ENCODE assay signal across 11 cellular contexts in the genomic region with DNA sequence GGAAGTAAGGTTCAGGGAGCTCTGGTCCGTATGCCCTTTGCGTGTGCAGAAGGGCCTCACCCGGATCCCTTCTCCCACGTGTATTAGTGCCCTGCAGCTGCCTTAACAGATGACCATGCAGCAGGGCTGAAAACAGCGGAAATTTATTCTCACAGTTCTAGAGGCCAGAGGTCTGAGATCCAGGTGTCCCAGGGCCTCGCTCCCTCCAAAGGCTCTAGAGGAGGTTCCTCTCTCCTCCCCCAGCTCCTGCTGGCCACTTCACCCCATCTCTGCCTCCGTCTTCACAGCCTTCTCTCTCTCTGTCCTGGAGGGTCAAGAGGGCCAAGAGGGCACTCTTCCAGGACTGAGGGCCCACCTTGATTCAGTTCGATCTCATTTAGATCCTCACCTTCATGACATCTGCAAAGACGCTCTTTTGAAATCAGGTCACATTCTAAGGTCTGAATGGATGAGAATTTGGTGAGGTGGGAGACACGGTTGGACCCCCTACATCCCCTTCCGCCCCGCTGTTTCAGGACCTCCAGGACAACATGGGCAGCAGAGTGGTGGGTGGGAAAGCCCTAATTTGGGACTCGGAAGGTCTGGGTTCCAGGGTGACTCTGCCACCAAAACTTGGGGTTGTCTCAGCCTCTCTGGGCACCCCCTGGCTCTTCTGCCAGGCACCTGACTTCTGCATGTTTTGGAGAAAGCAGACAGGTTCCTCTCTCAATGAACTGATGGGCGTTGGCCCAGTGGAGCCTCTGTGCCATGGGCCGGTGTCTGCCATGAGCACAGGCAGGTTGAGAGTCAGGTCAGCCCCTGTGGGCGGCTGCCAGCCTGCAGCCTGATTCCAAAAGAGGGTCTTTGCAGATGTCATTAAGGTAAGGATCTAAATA.
A peak's percentile ranks its signal among the peaks of the same experiment; 100 is the strongest.
DNase-seq lines count a peak whose midpoint lies in the region; ATAC-seq, FAIRE-seq and TF ChIP-seq lines count a peak whose summit lies in the region.
"Had no signal": no experiment of that assay in that cellular context is flagged by ENCODE, and none has a peak within 500 bp of the region (broad histone marks: within the 10 kb centered on the region; RNA-seq: fewer than 3 reads in every experiment).

No MANE protein-coding gene starts in this region.

- H3K4me1 ChIP-seq in K562 (replicated peaks in 1 of 2; ENCODE audit: control insufficient read depth in 2 of 2, insufficient read depth in 2 of 2, low read length in 2 of 2) (peaks cover 0 to 11% of the 10 kb centered on the region in 2 experiments; a peak in 2 of 5 replicates), lower lobe of right lung (no peaks in the 10 kb centered on the region)

- no peak for TF ChIP-seq EP300 in K562 (IDR thresholded peaks at IDR 0.05; ENCODE audit: low read length)

- H3K9me3 Mint-ChIP-seq in CD4-positive, alpha-beta T cell = no peaks in the 10 kb centered on the region
- no peaks in the 10 kb centered on the region for H3K9me3 Mint-ChIP-seq in Calu3 (ENCODE audit: low read depth, unreplicated experiment)

- no peak for TF ChIP-seq RAD21 in K562 (CRISPR knock-in tag; conservative IDR thresholded peaks at IDR 0.05 in 1 of 2, IDR thresholded peaks at IDR 0.05 in 1 of 2)

- H3K4me2 ChIP-seq in K562 (ENCODE audit: insufficient read depth, low read length) = no peak overlapping the region

- H3K36me3 ChIP-seq in K562 (ENCODE audit: control insufficient read depth, insufficient read depth, low read length) (peaks cover 13% of the 10 kb centered on the region; the same call in 1 of the 3 replicates), lower lobe of right lung (peaks cover 35% of the 10 kb centered on the region)

- no TSS peak for BruUV-seq in Calu3 (replicated peaks; lab: Mats Ljungman, UMichigan)
- no TSS peak for BruUV-seq in K562 (replicated peaks; lab: Mats Ljungman, UMichigan)

- ATAC-seq in CD4-positive, alpha-beta T cell (ENCODE audit: poor library complexity) = no peak
- ATAC-seq in K562 (no peak), lower lobe of right lung (no peak)

- no peak for TF ChIP-seq CTCF in CD4-positive, alpha-beta T cell (IDR thresholded peaks at IDR 0.05)
- no peak for TF ChIP-seq CTCF in Calu3 (IDR thresholded peaks at IDR 0.05; ENCODE audit: unreplicated experiment)
- TF ChIP-seq CTCF in K562 (IDR thresholded peaks at IDR 0.05 in 2 of 3, conservative IDR thresholded peaks at IDR 0.05 in 1 of 3; ENCODE audit: insufficient read depth in 2 of 3, low read depth in 1 of 3, low read length in 3 of 3) = no peak
- TF ChIP-seq CTCF in lower lobe of right lung (IDR thresholded peaks at IDR 0.05) = no peak

- H3K27ac Mint-ChIP-seq in CD4-positive, alpha-beta T cell = peak overlapping the region; percentile 39
- peak overlapping the region; percentile 21 for H3K27ac Mint-ChIP-seq in Calu3 (ENCODE audit: unreplicated experiment)

- H3K4me3 ChIP-seq in K562 (no peak overlapping the region), lower lobe of right lung (no peak overlapping the region)
- H3K4me3 ChIP-seq: lung had no signal

- H3K4me1 Mint-ChIP-seq in CD4-positive, alpha-beta T cell (ENCODE audit: low read depth) = peaks cover 4% of the 10 kb centered on the region
- no peaks in the 10 kb centered on the region for H3K4me1 Mint-ChIP-seq in Calu3 (ENCODE audit: low read depth, unreplicated experiment)

- no peak for DNase-seq in CD4-positive, alpha-beta T cell
- DNase-seq in Calu3 = no peak
- no peak for DNase-seq in K562 (ENCODE audit: extremely low read depth in 1 of 4, low spot score in 3 of 4)
- peak; percentile 60 for DNase-seq in posterior vena cava (ENCODE audit: low spot score)
- DNase-seq in hepatic stellate cell (ENCODE audit: low spot score) = no peak
- DNase-seq in lower lobe of right lung = no peak
- DNase-seq in NCI-H2227 (lab: John Stamatoyannopoulos, UW; ENCODE audit: unreplicated experiment) = no peak
- DNase-seq: activated gamma-delta T cell, retina, T1000 had no signal

- no peaks in the 10 kb centered on the region; the same call in 1 of the 2 replicates for H4K20me1 ChIP-seq in K562 (replicated peaks; ENCODE audit: control insufficient read depth, insufficient read depth, low read length)

- in situ Hi-C loops in K562 (cut with MboI) = loop anchor here (5.0 kb wide), 1 partner anchor 170 kb away; no protein-coding TSS in a partner anchor

- peaks cover 46% of the 10 kb centered on the region for H3K36me3 Mint-ChIP-seq in CD4-positive, alpha-beta T cell (ENCODE audit: low read depth)
- peaks cover 61% of the 10 kb centered on the region for H3K36me3 Mint-ChIP-seq in Calu3 (ENCODE audit: insufficient read depth, unreplicated experiment)

- H3K9me3 ChIP-seq in CD4-positive, alpha-beta T cell (ENCODE audit: control insufficient read depth, low read length) = no peaks in the 10 kb centered on the region
- H3K9me3 ChIP-seq in K562 (replicated peaks; ENCODE audit: control insufficient read depth, insufficient read depth, low read depth, low read length) (no peaks in the 10 kb centered on the region), lower lobe of right lung (no peaks in the 10 kb centered on the region)

- H3K4me3 Mint-ChIP-seq in CD4-positive, alpha-beta T cell = no peak overlapping the region
- H3K4me3 Mint-ChIP-seq in Calu3 (ENCODE audit: low read depth, unreplicated experiment) = no peak overlapping the region

- POLR2A ChIA-PET in CD4-positive, alpha-beta T cell (lab: Charles Lee) = interaction anchor here (1.0 to 1.4 kb wide), 2 partner anchors 57 to 61 kb away, joined by 4 read pairs; no protein-coding TSS in a partner anchor
- POLR2A ChIA-PET in K562 (lab: Yijun Ruan, JAX) = interaction anchor here (0.6 kb wide), 1 partner anchor 525 kb away, joined by 4 read pairs; no protein-coding TSS in a partner anchor

- CTCF ChIA-PET in CD4-positive, alpha-beta T cell (lab: Charles Lee) = interaction anchor here (1.3 to 1.8 kb wide), 2 partner anchors 72 to 89 kb away, joined by 3 to 6 read pairs; no protein-coding TSS in a partner anchor
- CTCF ChIA-PET in Calu3 (lab: Charles Lee) (interaction anchor here (0.8 kb wide), 1 partner anchor 21 kb away, joined by 4 read pairs; no protein-coding TSS in a partner anchor), K562 (lab: Yijun Ruan, JAX; ENCODE audit: low intra/inter-chr PET ratio) (no interaction called here)

- intact Hi-C loops in CD4-positive, alpha-beta T cell (cut with DNase I, micrococcal nuclease) = no loop called here
- intact Hi-C loops in Calu3 (cut with micrococcal nuclease; ENCODE audit: unreplicated experiment) (no loop called here), K562 (cut with micrococcal nuclease) (no loop called here), posterior vena cava (cut with DNase I) (no loop called here), lower lobe of right lung (cut with DNase I) (no loop called here)

- TF ChIP-seq POLR2A in K562 (conservative IDR thresholded peaks at IDR 0.05) = no peak

- no peaks in the 10 kb centered on the region for H3K27me3 ChIP-seq in CD4-positive, alpha-beta T cell (ENCODE audit: control insufficient read depth, insufficient read depth, low read length)
- H3K27me3 ChIP-seq in K562 (ENCODE audit: control insufficient read depth in 2 of 2, insufficient read depth in 2 of 2, low read length in 2 of 2) (peaks cover 9 to 33% of the 10 kb centered on the region in 2 experiments), lower lobe of right lung (ENCODE audit: low read depth) (no peaks in the 10 kb centered on the region)

- H3K9ac ChIP-seq in K562 (ENCODE audit: insufficient read depth in 1 of 2, low read depth in 2 of 2, low read length in 2 of 2) = no peak overlapping the region

- no peaks in the 10 kb centered on the region for H3K9me1 ChIP-seq in K562 (ENCODE audit: control insufficient read depth, insufficient read depth, low read length)

- no peaks in the 10 kb centered on the region for H3K79me2 ChIP-seq in K562 (ENCODE audit: control insufficient read depth, insufficient read depth, low read length)

- no peak for FAIRE-seq in K562 (lab: Jason Lieb, UNC)

- H3K27ac ChIP-seq in CD4-positive, alpha-beta T cell (ENCODE audit: low read depth, low read length) = no peak overlapping the region
- H3K27ac ChIP-seq in K562 (ENCODE audit: extremely low read depth, low read depth, low read length) (no peak overlapping the region), lower lobe of right lung (no peak overlapping the region)

- no peak overlapping the region for H2AFZ ChIP-seq in K562 (ENCODE audit: low read depth, low read length)

- no peaks in the 10 kb centered on the region for H3K27me3 Mint-ChIP-seq in CD4-positive, alpha-beta T cell
- no peaks in the 10 kb centered on the region for H3K27me3 Mint-ChIP-seq in Calu3 (ENCODE audit: unreplicated experiment)

- 48% methylated on average over 14 of the region's 16 CpGs for WGBS in K562 (ENCODE audit: insufficient coverage, low coverage, missing lambda C conversion rate)

TF ChIP-seq in K562, 482 proteins besides CTCF, POLR2A, EP300 and RAD21:
- TF ChIP-seq POLR2G (IDR thresholded peaks at IDR 0.05; ENCODE audit: low read depth, low read length) (0 out of 2 replicates have a peak, but pooled peaks have one; percentile 18), KDM5B (IDR thresholded peaks at IDR 0.05; ENCODE audit: insufficient replicate concordance, low read depth, low read length) (no peak)
